Comparison of ENCODE assay signal across 7 cellular contexts in genomic region chr12:56105503-56105902, GRCh38. TPM values are rescaled to one million over a fixed set of nuclear protein-coding genes. Genes with fewer than 3 reads are reported as not detected.
A peak's percentile ranks its signal among the peaks of the same experiment; 100 is the strongest.
DNase-seq lines count a peak whose midpoint lies in the region; ATAC-seq and TF ChIP-seq lines count a peak whose summit lies in the region.

No MANE protein-coding gene starts in this region.

- POLR2A ChIA-PET in activated CD8-positive, alpha-beta T cell treated with anti-CD3 and anti-CD28 coated beads, Interleukin-2, amount 10 ng/mL, durations not matched to agents 7 days and 5 days (lab: Charles Lee): interaction anchor here (0.8 to 4.5 kb wide), 7 partner anchors 8 to 174 kb away, joined by 3 to 105 read pairs (median 6); partner anchors contain the start of genes ESYT1, MYL6, RPL41 and SMARCC2

- H3K4me3 ChIP-seq in HFF-Myc (replicated peaks; ENCODE audit: low read depth, low read length) (peak overlapping the region; percentile 91), iPS-15b (ENCODE audit: low read depth, low read length) (peak overlapping the region; percentile 93)

- H3K27me3 Mint-ChIP-seq in activated CD8-positive, alpha-beta T cell treated with anti-CD3 and anti-CD28 coated beads, Interleukin-2, amount 10 ng/mL, durations not matched to agents 7 days and 5 days (ENCODE audit: low read depth): no peaks in the 10 kb centered on the region
- no peaks in the 10 kb centered on the region for H3K27me3 Mint-ChIP-seq in stimulated activated memory B cell treated with anti-CD40 and anti-IgM and Interleukin-4, amounts not matched to agents 10 μg/mL and 1 μg/mL and 100 μg/mL, for 72 hours

- peak overlapping the region; percentile 98 for H3K27ac Mint-ChIP-seq in activated CD8-positive, alpha-beta T cell treated with anti-CD3 and anti-CD28 coated beads, Interleukin-2, amount 10 ng/mL, durations not matched to agents 7 days and 5 days
- peak overlapping the region; percentile 94 for H3K27ac Mint-ChIP-seq in stimulated activated memory B cell treated with anti-CD40 and anti-IgM and Interleukin-4, amounts not matched to agents 10 μg/mL and 1 μg/mL and 100 μg/mL, for 72 hours

- H3K9me3 ChIP-seq in iPS-15b (ENCODE audit: control insufficient read depth, insufficient read depth, low read length): no peaks in the 10 kb centered on the region

- H3K9me3 Mint-ChIP-seq in activated CD8-positive, alpha-beta T cell treated with anti-CD3 and anti-CD28 coated beads, Interleukin-2, amount 10 ng/mL, durations not matched to agents 7 days and 5 days (ENCODE audit: insufficient read depth): no peaks in the 10 kb centered on the region
- H3K9me3 Mint-ChIP-seq in stimulated activated memory B cell treated with anti-CD40 and anti-IgM and Interleukin-4, amounts not matched to agents 10 μg/mL and 1 μg/mL and 100 μg/mL, for 72 hours: no peaks in the 10 kb centered on the region

- H3K9ac ChIP-seq in iPS-15b (ENCODE audit: low read depth, low read length): peak overlapping the region; percentile 41

- H3K27me3 ChIP-seq in iPS-15b (ENCODE audit: control insufficient read depth, insufficient read depth, low read length): no peaks in the 10 kb centered on the region

- TF ChIP-seq CTCF in HFF-Myc (IDR thresholded peaks at IDR 0.05; ENCODE audit: low read depth, low read length, missing control alignments): no peak

- CTCF ChIA-PET in activated CD8-positive, alpha-beta T cell treated with anti-CD3 and anti-CD28 coated beads, Interleukin-2, amount 10 ng/mL, durations not matched to agents 7 days and 5 days (lab: Charles Lee): interaction anchor here (0.6 to 13.1 kb wide), 10 partner anchors 10 to 276 kb away, joined by 3 to 88 read pairs (median 4); partner anchors contain the start of genes DNAJC14, ERBB3, RPL41 and ZC3H10

- peaks cover 58% of the 10 kb centered on the region for H3K36me3 Mint-ChIP-seq in activated CD8-positive, alpha-beta T cell treated with anti-CD3 and anti-CD28 coated beads, Interleukin-2, amount 10 ng/mL, durations not matched to agents 7 days and 5 days (ENCODE audit: low read depth)
- H3K36me3 Mint-ChIP-seq in stimulated activated memory B cell treated with anti-CD40 and anti-IgM and Interleukin-4, amounts not matched to agents 10 μg/mL and 1 μg/mL and 100 μg/mL, for 72 hours: peaks cover 25% of the 10 kb centered on the region

- no peak for ATAC-seq in activated CD8-positive, alpha-beta T cell treated with anti-CD3 and anti-CD28 coated beads, Interleukin-2, amount 10 ng/mL, durations not matched to agents 7 days and 5 days
- ATAC-seq in stimulated activated memory B cell treated with anti-CD40 and anti-IgM and Interleukin-4, amounts not matched to agents 10 μg/mL and 1 μg/mL and 100 μg/mL, for 72 hours: no peak

- peaks cover 16% of the 10 kb centered on the region for H3K4me1 ChIP-seq in iPS-15b (ENCODE audit: control insufficient read depth, insufficient read depth, low read length)

- DNase-seq in HFF-Myc (ENCODE audit: extremely low read depth, low read depth): no peak
- no peak for DNase-seq in activated CD8-positive, alpha-beta T cell treated with anti-CD3 and anti-CD28 coated beads, Interleukin-2, amount 10 ng/mL, durations not matched to agents 7 days and 5 days
- no peak for DNase-seq in NCI-H2171 treated with DMSO at 0.1 percent for 48 hours (lab: John Stamatoyannopoulos, UW)
- no peak for DNase-seq in GM19240 (ENCODE audit: insufficient read length, low spot score)
- DNase-seq in NAMALWA (ENCODE audit: low spot score): no peak

- peaks cover 60% of the 10 kb centered on the region for H3K4me1 Mint-ChIP-seq in activated CD8-positive, alpha-beta T cell treated with anti-CD3 and anti-CD28 coated beads, Interleukin-2, amount 10 ng/mL, durations not matched to agents 7 days and 5 days (ENCODE audit: low read depth)
- H3K4me1 Mint-ChIP-seq in stimulated activated memory B cell treated with anti-CD40 and anti-IgM and Interleukin-4, amounts not matched to agents 10 μg/mL and 1 μg/mL and 100 μg/mL, for 72 hours: peaks cover 31% of the 10 kb centered on the region

- peaks cover 36% of the 10 kb centered on the region for H3K36me3 ChIP-seq in iPS-15b (ENCODE audit: control insufficient read depth, insufficient read depth, low read length)

- H3K4me3 Mint-ChIP-seq in activated CD8-positive, alpha-beta T cell treated with anti-CD3 and anti-CD28 coated beads, Interleukin-2, amount 10 ng/mL, durations not matched to agents 7 days and 5 days: peak overlapping the region; percentile 100
- peak overlapping the region; percentile 98 for H3K4me3 Mint-ChIP-seq in stimulated activated memory B cell treated with anti-CD40 and anti-IgM and Interleukin-4, amounts not matched to agents 10 μg/mL and 1 μg/mL and 100 μg/mL, for 72 hours

RNA-seq across cellular contexts. Expression of gene PA2G4, which starts 1.1 kb away (rescaled TPM):
- 100 to 1,000 TPM; 316 to 323 TPM for total RNA-seq in activated CD8-positive, alpha-beta T cell treated with anti-CD3 and anti-CD28 coated beads, Interleukin-2, amount 10 ng/mL, durations not matched to agents 7 days and 5 days

RNA-seq across cellular contexts. Expression of gene RPL41, which starts 10.9 kb away (rescaled TPM):
- 1,000 to 10,000 TPM; 3,845 to 4,046 TPM for total RNA-seq in activated CD8-positive, alpha-beta T cell treated with anti-CD3 and anti-CD28 coated beads, Interleukin-2, amount 10 ng/mL, durations not matched to agents 7 days and 5 days

RNA-seq across cellular contexts. Expression of gene ZC3H10, which starts 12.6 kb away (rescaled TPM):
- 10 to 100 TPM in 1 of 2 experiments, 1 to 10 TPM in 1; 9.1 to 10.6 TPM for total RNA-seq in activated CD8-positive, alpha-beta T cell treated with anti-CD3 and anti-CD28 coated beads, Interleukin-2, amount 10 ng/mL, durations not matched to agents 7 days and 5 days

RNA-seq across cellular contexts. Expression of gene ESYT1, which starts 22.6 kb away (rescaled TPM):
- 100 to 1,000 TPM; 317 to 333 TPM for total RNA-seq in activated CD8-positive, alpha-beta T cell treated with anti-CD3 and anti-CD28 coated beads, Interleukin-2, amount 10 ng/mL, durations not matched to agents 7 days and 5 days

RNA-seq across cellular contexts. Expression of gene ERBB3, which starts 25.5 kb away (rescaled TPM):
- 1 to 10 TPM; 5.4 to 5.9 TPM for total RNA-seq in activated CD8-positive, alpha-beta T cell treated with anti-CD3 and anti-CD28 coated beads, Interleukin-2, amount 10 ng/mL, durations not matched to agents 7 days and 5 days
